Comparison of ENCODE assay signal across 8 cellular contexts in genomic region chr7:44796034-44796503, GRCh38. TPM values are rescaled to one million over a fixed set of nuclear protein-coding genes. Genes with fewer than 3 reads are reported as not detected.
A peak's percentile ranks its signal among the peaks of the same experiment; 100 is the strongest.
DNase-seq lines count a peak whose midpoint lies in the region; ATAC-seq, FAIRE-seq and TF ChIP-seq lines count a peak whose summit lies in the region.

No MANE protein-coding gene starts in this region.

- H3K27ac ChIP-seq in A549, result peak overlapping the region; percentile 96 to 97
- peak overlapping the region; percentile 99 to 100 for H3K27ac ChIP-seq in ascending aorta
- peak overlapping the region; percentile 96 for H3K27ac ChIP-seq in skeletal muscle tissue (ENCODE audit: low read depth, low read length)

- no peak for TF ChIP-seq EP300 in A549 (IDR thresholded peaks at IDR 0.05)

- no peak for FAIRE-seq in A549 (lab: Jason Lieb, UNC)

- POLR2A ChIA-PET in A549 (lab: Yijun Ruan, JAX), result interaction anchor here (1.2 kb wide), 1 partner anchor 52 kb away, joined by 4 read pairs; the partner anchor contains the start of gene H2AZ2

- peaks cover 33% of the 10 kb centered on the region for H3K4me1 ChIP-seq in A549
- peaks cover 3 to 14% of the 10 kb centered on the region in 2 donors for H3K4me1 ChIP-seq in ascending aorta
- H3K4me1 ChIP-seq in skeletal muscle tissue (ENCODE audit: control insufficient read depth in 3 of 3, insufficient read depth in 3 of 3, low read length in 3 of 3), result peaks cover 16 to 28% (median 17%) of the 10 kb centered on the region in 3 donors

- DNase-seq in A549 (ENCODE audit: low read depth in 1 of 2, low spot score in 1 of 2), result peak in 1 of 2 experiments; percentile 64
- DNase-seq in NCI-H2196 treated with DMSO at 0.1 percent for 48 hours (lab: John Stamatoyannopoulos, UW; ENCODE audit: unreplicated experiment), result peak; percentile 70
- no peak for DNase-seq in ascending aorta (ENCODE audit: low spot score in 2 of 2)
- peak; percentile 33 for DNase-seq in iPS DF 19.7 (ENCODE audit: low read depth, low spot score)
- no peak for DNase-seq in posterior vena cava (ENCODE audit: low spot score)

- TF ChIP-seq POLR2A in A549 (IDR thresholded peaks at IDR 0.05; ENCODE audit: low read length), result peak; percentile 67

- H3K36me3 ChIP-seq in ascending aorta (peaks cover 17 to 24% of the 10 kb centered on the region in 2 donors), skeletal muscle tissue (ENCODE audit: control insufficient read depth in 3 of 3, insufficient read depth in 3 of 3, low read length in 3 of 3) (peaks cover 9 to 18% (median 12%) of the 10 kb centered on the region in 3 donors)

- peak overlapping the region; percentile 75 for H3K4me2 ChIP-seq in A549

- TF ChIP-seq RAD21 in A549 (conservative IDR thresholded peaks at IDR 0.05 in 1 of 2, IDR thresholded peaks at IDR 0.05 in 1 of 2), result no peak

- intact Hi-C loops in ascending aorta (cut with DNase I) (loop anchor here (1.0 to 5.0 kb wide), 8 partner anchors 52 to 539 kb away; partner anchors contain the start of genes H2AZ2, NACAD, OGDH and PURB), posterior vena cava (cut with DNase I) (loop anchor here in 1 of 2 donors (10.0 kb wide), 1 partner anchor 49 kb away; the partner anchor contains the start of gene H2AZ2)

- WGBS in A549 (ENCODE audit: missing lambda C conversion rate), result 0% methylated on average over 11 of the region's 59 CpGs

- H3K27me3 ChIP-seq in ascending aorta, result no peaks in the 10 kb centered on the region
- no peaks in the 10 kb centered on the region for H3K27me3 ChIP-seq in skeletal muscle tissue (ENCODE audit: control insufficient read depth in 3 of 3, insufficient read depth in 3 of 3, low read length in 3 of 3)

- H3K9me3 ChIP-seq in A549, result no peaks in the 10 kb centered on the region
- H3K9me3 ChIP-seq in ascending aorta, result no peaks in the 10 kb centered on the region
- no peaks in the 10 kb centered on the region for H3K9me3 ChIP-seq in skeletal muscle tissue (ENCODE audit: control insufficient read depth in 3 of 3, low read length in 3 of 3)

- CTCF ChIA-PET in A549 (lab: Yijun Ruan, JAX), result no interaction called here

- TF ChIP-seq CTCF in A549 (IDR thresholded peaks at IDR 0.05) (no peak), ascending aorta (IDR thresholded peaks at IDR 0.05) (no peak)

- ATAC-seq in A549, result peak; percentile 45 to 62
- peak; percentile 2 for ATAC-seq in HG02938 (IDR thresholded peaks at IDR 0.05; ENCODE audit: unreplicated experiment)

- peak overlapping the region; percentile 79 for H3K4me3 ChIP-seq in A549
- peak overlapping the region; percentile 98 for H3K4me3 ChIP-seq in GM08714 (ENCODE audit: low read length)
- peak overlapping the region; percentile 83 to 95 for H3K4me3 ChIP-seq in ascending aorta
- H3K4me3 ChIP-seq in skeletal muscle tissue (ENCODE audit: low read length in 3 of 3), result peak overlapping the region; percentile 83 to 93 (median 91)

- H3K9ac ChIP-seq in skeletal muscle tissue (ENCODE audit: low read depth in 1 of 3, low read length in 3 of 3), result peak overlapping the region; percentile 67 to 91 (median 72)

TF ChIP-seq in A549, 52 proteins besides CTCF, POLR2A, EP300 and RAD21 (continues in another document):
- TF ChIP-seq ATOH8 (CRISPR knock-in tag; IDR thresholded peaks at IDR 0.05; ENCODE audit: low read depth) (peak; percentile 21; the same call in 1 of the 2 replicates), RFX5 (IDR thresholded peaks at IDR 0.05) (no peak), JUN (IDR thresholded peaks at IDR 0.05) (no peak), HMGXB4 (CRISPR knock-in tag; IDR thresholded peaks at IDR 0.05; ENCODE audit: borderline replicate concordance) (no peak), PBX3 (IDR thresholded peaks at IDR 0.05) (no peak), KDM1A (IDR thresholded peaks at IDR 0.05; ENCODE audit: low read depth) (peak; percentile 97), BHLHE40 (IDR thresholded peaks at IDR 0.05; ENCODE audit: low read depth, low read length) (no peak), CHD4 (IDR thresholded peaks at IDR 0.05; ENCODE audit: borderline replicate concordance) (no peak), TFCP2L1 (CRISPR knock-in tag; IDR thresholded peaks at IDR 0.05) (peak; percentile 79; the same call in 1 of the 2 replicates), MAX (IDR thresholded peaks at IDR 0.05) (peak; percentile 90), RNF2 (IDR thresholded peaks at IDR 0.05; ENCODE audit: borderline replicate concordance, low read depth) (no peak), JUNB (IDR thresholded peaks at IDR 0.05) (no peak), MAFK (IDR thresholded peaks at IDR 0.05; ENCODE audit: partially characterized antibody) (no peak), ESRRA (IDR thresholded peaks at IDR 0.05; ENCODE audit: borderline replicate concordance, low read length) (peak; percentile 98), HEYL (CRISPR knock-in tag; IDR thresholded peaks at IDR 0.05) (no peak), HDAC2 (IDR thresholded peaks at IDR 0.05) (no peak), GATA3 (IDR thresholded peaks at IDR 0.05; ENCODE audit: borderline replicate concordance) (no peak), MYC (IDR thresholded peaks at IDR 0.05; ENCODE audit: borderline replicate concordance, low read length) (no peak), FOSB (CRISPR knock-in tag; IDR thresholded peaks at IDR 0.05) (peak; percentile 67; the same call in 1 of the 2 replicates), HOXB5 (CRISPR knock-in tag; IDR thresholded peaks at IDR 0.05) (no peak), MAZ (IDR thresholded peaks at IDR 0.05; ENCODE audit: borderline replicate concordance, low read depth, low read length) (no peak)

RNA-seq across cellular contexts. Expression of gene PPIA, which starts 0.4 kb away (rescaled TPM):
- polyA plus RNA-seq in A549 (2011; rRNA removed) (5,366 and 6,016 TPM in 2 replicates), A549 (2017; fragmentation: RNase III; extraction: RNeasy Plus Mini Kit Qiagen cat#74134 plus additional on column Dnase treatment) (6,452 to 7,028 TPM (median 6,488 TPM) in 3 replicates)
- polyA plus RNA-seq in A549 (2012; cell fraction: cytosol; rRNA removed), result 6,087 and 6,712 TPM in 2 replicates
- 2,383 and 3,176 TPM in 2 replicates for polyA plus RNA-seq in A549 (2012; cell fraction: nucleus; rRNA removed)
- polyA minus RNA-seq in A549 (2011; rRNA and poly(A)+ RNA removed), result 753 and 870 TPM in 2 replicates
- total RNA-seq in ascending aorta (945 TPM), skeletal muscle tissue (459 TPM), posterior vena cava (1,000 to 10,000 TPM in 1 of 2 donors, 100 to 1,000 TPM in 1; 961 to 1,030 TPM)

RNA-seq across cellular contexts. Expression of gene ZMIZ2, which starts 47.4 kb away (rescaled TPM):
- 4.3 and 6.9 TPM in 2 replicates for polyA plus RNA-seq in A549 (2011; rRNA removed)
- polyA plus RNA-seq in A549 (2012; cell fraction: cytosol; rRNA removed), result 8.1 and 11.7 TPM in 2 replicates
- 68.0 and 69.2 TPM in 2 replicates for polyA plus RNA-seq in A549 (2012; cell fraction: nucleus; rRNA removed)
- polyA plus RNA-seq in A549 (2017; fragmentation: RNase III; extraction: RNeasy Plus Mini Kit Qiagen cat#74134 plus additional on column Dnase treatment), result 21.7 to 24.5 TPM (median 23.9 TPM) in 3 replicates
- 12.2 and 15.3 TPM in 2 replicates for polyA minus RNA-seq in A549 (2011; rRNA and poly(A)+ RNA removed)
- 75.5 TPM for total RNA-seq in ascending aorta
- total RNA-seq in skeletal muscle tissue, result 4.2 TPM
- total RNA-seq in posterior vena cava, result 10 to 100 TPM; 52.2 to 67.1 TPM

RNA-seq across cellular contexts. Expression of gene H2AZ2, which starts 51.8 kb away (rescaled TPM):
- polyA plus RNA-seq in A549 (2011; rRNA removed) (239 and 262 TPM in 2 replicates), A549 (2017; fragmentation: RNase III; extraction: RNeasy Plus Mini Kit Qiagen cat#74134 plus additional on column Dnase treatment) (236 to 244 TPM (median 241 TPM) in 3 replicates)
- 402 and 450 TPM in 2 replicates for polyA plus RNA-seq in A549 (2012; cell fraction: cytosol; rRNA removed)
- polyA plus RNA-seq in A549 (2012; cell fraction: nucleus; rRNA removed), result 123 and 134 TPM in 2 replicates
- 117 and 130 TPM in 2 replicates for polyA minus RNA-seq in A549 (2011; rRNA and poly(A)+ RNA removed)
- total RNA-seq in ascending aorta (128 TPM), skeletal muscle tissue (96.0 TPM), posterior vena cava (100 to 1,000 TPM; 122 to 127 TPM)

Comparison
In these comparisons a context has a peak if more than half of its experiments do, and no peak if none do; other contexts are left out.
1. DNase-seq: peak in NCI-H2196 treated with DMSO at 0.1 percent for 48 hours (single experiment) and iPS DF 19.7 (single experiment); none in ascending aorta (0 of 2) and posterior vena cava (single experiment).
2. RNA of gene ZMIZ2, which starts 47.4 kb away (total RNA-seq): 75.5 TPM in ascending aorta (single experiment) and 52.2 to 67.1 TPM in posterior vena cava; 4.2 TPM in skeletal muscle tissue (single experiment); every median in the first group is over 10 times any median in the second.
3. Peak in every context shown above with its lines, with median percentiles within 50 percentile points of each other: H3K27ac ChIP-seq and H3K4me3 ChIP-seq.